ENCODE assay signal across 26 cellular contexts in genomic region chr2:76170856-76171255, GRCh38.
DNase-seq lines count a peak whose midpoint lies in the region; ATAC-seq, FAIRE-seq and TF ChIP-seq lines count a peak whose summit lies in the region.
"Had no signal": no experiment of that assay in that cellular context is flagged by ENCODE, and none has a peak within 500 bp of the region (broad histone marks: within the 10 kb centered on the region; RNA-seq: fewer than 3 reads in every experiment).

No MANE protein-coding gene starts in this region.

- TF ChIP-seq RAD21 in K562 (CRISPR knock-in tag; conservative IDR thresholded peaks at IDR 0.05 in 1 of 2, IDR thresholded peaks at IDR 0.05 in 1 of 2) = no peak
- TF ChIP-seq RAD21 in H1 (IDR thresholded peaks at IDR 0.05 in 1 of 2, conservative IDR thresholded peaks at IDR 0.05 in 1 of 2; ENCODE audit: low read depth in 2 of 2, low read length in 2 of 2) = no peak

- H4K91ac ChIP-seq in H1 (replicated peaks; ENCODE audit: insufficient read length, low read length) (no peak overlapping the region), neuronal stem cell (ENCODE audit: low read depth, low read length, poor library complexity) (no peak overlapping the region), trophoblast cell (ENCODE audit: low read depth, low read length) (no peak overlapping the region)

- POLR2A ChIA-PET in K562 (lab: Yijun Ruan, JAX) = no interaction called here
- POLR2A ChIA-PET in H1 (lab: Charles Lee; ENCODE audit: partially characterized antibody) = no interaction called here

- no peak overlapping the region for H2BK20ac ChIP-seq in H1 (ENCODE audit: low read length)

- H2BK5ac ChIP-seq in H1 (ENCODE audit: low read depth, low read length) (no peak overlapping the region), neuronal stem cell (ENCODE audit: low read length) (no peak overlapping the region), trophoblast cell (ENCODE audit: low read depth, low read length, poor library complexity) (no peak overlapping the region)

- H3K14ac ChIP-seq in H1 (ENCODE audit: insufficient read length) = no peak overlapping the region
- H3K14ac ChIP-seq in neuronal stem cell (ENCODE audit: low read length) = no peak overlapping the region
- no peak overlapping the region for H3K14ac ChIP-seq in trophoblast cell (ENCODE audit: low read length)

- no peaks in the 10 kb centered on the region for H3K27me3 Mint-ChIP-seq in activated naive CD8-positive, alpha-beta T cell treated with anti-CD3 and anti-CD28 coated beads, Interleukin-2, amount 50 U/mL, for 24 hours
- H3K27me3 Mint-ChIP-seq: CD4-positive, alpha-beta T cell had no signal

- intact Hi-C loops in K562 (cut with micrococcal nuclease) = no loop called here

- H4K8ac ChIP-seq in H1 (ENCODE audit: extremely low read depth, insufficient read depth, low read length) (no peak overlapping the region), neuronal stem cell (ENCODE audit: low read depth, low read length) (no peak overlapping the region), trophoblast cell (ENCODE audit: low read depth, low read length) (no peak overlapping the region)

- H3K23ac ChIP-seq in H1 (ENCODE audit: insufficient read length) (no peak overlapping the region), neuronal stem cell (ENCODE audit: low read depth, low read length, poor library complexity) (no peak overlapping the region), trophoblast cell (ENCODE audit: low read length) (no peak overlapping the region)

- no peaks in the 10 kb centered on the region for H3K36me3 Mint-ChIP-seq in activated naive CD8-positive, alpha-beta T cell treated with anti-CD3 and anti-CD28 coated beads, Interleukin-2, amount 50 U/mL, for 24 hours (ENCODE audit: low read depth)
- H3K36me3 Mint-ChIP-seq: CD14-positive monocyte; CD8-positive, alpha-beta memory T cell had no signal

- H3K4ac ChIP-seq in H1 (replicated peaks; ENCODE audit: insufficient read length, low read depth, low read length) (no peak overlapping the region), neuronal stem cell (ENCODE audit: low read length) (no peak overlapping the region), trophoblast cell (ENCODE audit: low read depth, low read length) (no peak overlapping the region)

- H3K79me1 ChIP-seq in H1 (ENCODE audit: low read depth, low read length) (no peaks in the 10 kb centered on the region), neuronal stem cell (ENCODE audit: low read depth, low read length) (no peaks in the 10 kb centered on the region), trophoblast cell (ENCODE audit: low read length) (no peaks in the 10 kb centered on the region)

- peak; percentile 39; the same call in 2 of the 3 replicates for ATAC-seq in K562
- ATAC-seq in activated naive CD8-positive, alpha-beta T cell treated with anti-CD3 and anti-CD28 coated beads, Interleukin-2, amount 50 U/mL, for 24 hours = no peak
- ATAC-seq: A549, GM12878, HCT116 had no signal

- FAIRE-seq in K562 (lab: Jason Lieb, UNC) (no peak), H1 (lab: Jason Lieb, UNC) (no peak)
- FAIRE-seq: A549, GM12878, GM19239 had no signal

- no peaks in the 10 kb centered on the region for H3K27me3 ChIP-seq in K562 (ENCODE audit: control insufficient read depth in 2 of 2, insufficient read depth in 2 of 2, low read length in 2 of 2)
- H3K27me3 ChIP-seq in H1 (replicated peaks in 1 of 4; ENCODE audit: control insufficient read depth in 3 of 4, extremely low read depth in 1 of 4, insufficient read depth in 3 of 4, low read length in 3 of 4) = no peaks in the 10 kb centered on the region
- H3K27me3 ChIP-seq in neuronal stem cell (ENCODE audit: control insufficient read depth in 3 of 3, insufficient read depth in 3 of 3, low read depth in 1 of 3, low read length in 3 of 3) = no peaks in the 10 kb centered on the region
- H3K27me3 ChIP-seq in trophoblast cell (ENCODE audit: insufficient read depth, low read length) = no peaks in the 10 kb centered on the region
- H3K27me3 ChIP-seq: BE2C; BLaER1 treated with 17β-estradiol and CSF1 and Interleukin-3, amounts not matched to agents 10 nM and 100 nM had no signal

- H3K27ac ChIP-seq in K562 (ENCODE audit: extremely low read depth, low read depth, low read length) (no peak overlapping the region; the same call in 2 of the 3 replicates), H1 (ENCODE audit: low read depth, low read length) (no peak overlapping the region), neuronal stem cell (replicated peaks; ENCODE audit: low read length) (no peak overlapping the region), trophoblast cell (ENCODE audit: low read depth, low read length) (no peak overlapping the region)
- H3K27ac ChIP-seq: A549; BLaER1 treated with 17β-estradiol and CSF1 and Interleukin-3, amounts not matched to agents 10 nM and 100 nM; GM23248 had no signal

- H3K4me1 ChIP-seq in K562 (replicated peaks in 1 of 2; ENCODE audit: control insufficient read depth in 2 of 2, insufficient read depth in 2 of 2, low read length in 2 of 2) (peaks cover 0 to 2% of the 10 kb centered on the region in 2 experiments; a peak in 2 of 5 replicates), H1 (replicated peaks in 1 of 4; ENCODE audit: control insufficient read depth in 3 of 4, insufficient read depth in 4 of 4, low read length in 3 of 4) (no peaks in the 10 kb centered on the region), neuronal stem cell (ENCODE audit: control insufficient read depth in 2 of 2, insufficient read depth in 1 of 2, low read depth in 1 of 2, low read length in 2 of 2) (peaks cover 0 to 2% of the 10 kb centered on the region in 2 donors), trophoblast cell (ENCODE audit: control insufficient read depth in 1 of 2, insufficient read depth in 2 of 2, low read length in 2 of 2) (no peaks in the 10 kb centered on the region)
- H3K4me1 ChIP-seq: A549; BE2C; BLaER1 treated with 17β-estradiol and CSF1 and Interleukin-3, amounts not matched to agents 10 nM and 100 nM had no signal

- no peak overlapping the region for H2BK120ac ChIP-seq in H1 (replicated peaks; ENCODE audit: low read depth, low read length)
- H2BK120ac ChIP-seq in neuronal stem cell (ENCODE audit: low read depth, low read length) = no peak overlapping the region
- H2BK120ac ChIP-seq in trophoblast cell (ENCODE audit: insufficient read depth, low read length, poor library complexity) = no peak overlapping the region

- 12% methylated on average over 2 of the region's 2 CpGs for WGBS in K562 (ENCODE audit: insufficient coverage, low coverage, missing lambda C conversion rate)
- WGBS in H1 (ENCODE audit: extremely low coverage in 1 of 2, insufficient coverage in 1 of 2, insufficient read length in 1 of 2, insufficient replicate concordance in 2 of 2, low coverage in 1 of 2, low lambda C conversion rate in 2 of 2, missing lambda C conversion rate in 1 of 2), 2 experiments = 95% methylated on average over 2 of the region's 2 CpGs; no CpG with 5 or more reads in 1 of the 2 experiments
- WGBS in neuronal stem cell (ENCODE audit: extremely low coverage in 2 of 2, insufficient read length in 2 of 2, insufficient replicate concordance in 1 of 2), 2 donors = no CpG with 5 or more reads among the region's 2 CpGs
- whole genome bisulfite sequencing in trophoblast cell (ENCODE audit: extremely low coverage, insufficient coverage, insufficient read length) = no CpG with 5 or more reads among the region's 2 CpGs

- no peaks in the 10 kb centered on the region for H3K36me3 ChIP-seq in K562 (ENCODE audit: control insufficient read depth, insufficient read depth, low read length)
- H3K36me3 ChIP-seq in H1 (ENCODE audit: control insufficient read depth in 2 of 4, insufficient read depth in 4 of 4, low read length in 3 of 4) = no peaks in the 10 kb centered on the region
- H3K36me3 ChIP-seq in neuronal stem cell (replicated peaks in 1 of 2; ENCODE audit: control insufficient read depth in 2 of 2, insufficient read depth in 2 of 2, low read length in 2 of 2) = no peaks in the 10 kb centered on the region
- H3K36me3 ChIP-seq in trophoblast cell (ENCODE audit: control insufficient read depth in 1 of 2, insufficient read depth in 2 of 2, low read length in 2 of 2) = no peaks in the 10 kb centered on the region
- H3K36me3 ChIP-seq: BE2C; BLaER1 treated with 17β-estradiol and CSF1 and Interleukin-3, amounts not matched to agents 10 nM and 100 nM had no signal

- no peak overlapping the region for H4K12ac ChIP-seq in trophoblast cell (ENCODE audit: low read depth, low read length)

- H2AK5ac ChIP-seq in H1 (ENCODE audit: low read depth, low read length) = no peak overlapping the region
- H2AK5ac ChIP-seq in neuronal stem cell (ENCODE audit: low read depth, low read length) = no peak overlapping the region
- no peak overlapping the region for H2AK5ac ChIP-seq in trophoblast cell (ENCODE audit: low read length)

- H3K79me2 ChIP-seq in K562 (ENCODE audit: control insufficient read depth, insufficient read depth, low read length) (no peaks in the 10 kb centered on the region), H1 (ENCODE audit: control insufficient read depth in 1 of 2, insufficient read depth in 2 of 2, low read length in 2 of 2) (no peaks in the 10 kb centered on the region), trophoblast cell (ENCODE audit: control insufficient read depth, insufficient read depth, low read length, poor library complexity) (no peaks in the 10 kb centered on the region)

- H3K4me3 ChIP-seq in K562 (no peak overlapping the region), H1 (ENCODE audit: extremely low read depth in 1 of 4, insufficient read depth in 2 of 4, low read depth in 3 of 4, low read length in 4 of 4) (no peak overlapping the region), neuronal stem cell (ENCODE audit: low read length in 2 of 2) (no peak overlapping the region), trophoblast cell (ENCODE audit: low read depth, low read length) (no peak overlapping the region)
- H3K4me3 ChIP-seq: A549; BLaER1 treated with 17β-estradiol and CSF1 and Interleukin-3, amounts not matched to agents 10 nM and 100 nM; GM12878; GM23248 had no signal

- peak overlapping the region; percentile 18; the same call in 1 of the 2 replicates for H3K4me2 ChIP-seq in K562 (ENCODE audit: insufficient read depth, low read length)
- no peak overlapping the region for H3K4me2 ChIP-seq in H1 (ENCODE audit: insufficient read depth in 1 of 2, low read depth in 2 of 2, low read length in 2 of 2)
- H3K4me2 ChIP-seq in neuronal stem cell (ENCODE audit: insufficient read depth, low read length, poor library complexity, severe bottlenecking) = no peak overlapping the region
- no peak overlapping the region for H3K4me2 ChIP-seq in trophoblast cell (ENCODE audit: low read length)
- H3K4me2 ChIP-seq: A549; BLaER1 treated with 17β-estradiol and CSF1 and Interleukin-3, amounts not matched to agents 10 nM and 100 nM had no signal

- H3K9me1 ChIP-seq in K562 (ENCODE audit: control insufficient read depth, insufficient read depth, low read length) = no peaks in the 10 kb centered on the region

- TF ChIP-seq POLR2A in K562 (conservative IDR thresholded peaks at IDR 0.05) = no peak
- TF ChIP-seq POLR2A in H1 (IDR thresholded peaks at IDR 0.05; ENCODE audit: control extremely low read depth in 1 of 2, low read depth in 2 of 2, low read length in 2 of 2) = no peak

- TF ChIP-seq CTCF in K562 (IDR thresholded peaks at IDR 0.05 in 2 of 3, conservative IDR thresholded peaks at IDR 0.05 in 1 of 3; ENCODE audit: insufficient read depth in 2 of 3, low read depth in 1 of 3, low read length in 3 of 3) (no peak), H1 (IDR thresholded peaks at IDR 0.05; ENCODE audit: control extremely low read depth in 1 of 3, insufficient read depth in 1 of 3, low read depth in 1 of 3, low read length in 3 of 3) (no peak)

- H2BK12ac ChIP-seq in H1 (ENCODE audit: low read depth, low read length) (no peak overlapping the region), neuronal stem cell (ENCODE audit: low read length) (no peak overlapping the region), trophoblast cell (ENCODE audit: low read length) (no peak overlapping the region)

- DNase-seq in OCI-M1 (lab: John Stamatoyannopoulos, UW) = peak; percentile 10
- DNase-seq in K562 (ENCODE audit: extremely low read depth in 1 of 4, low spot score in 3 of 4) = peak in 1 of 4 experiments; percentile 19
- DNase-seq in H1 (ENCODE audit: low read depth in 1 of 2, low spot score in 2 of 2) = no peak
- no peak for DNase-seq in neuronal stem cell (ENCODE audit: low spot score)
- DNase-seq in trophoblast cell = no peak
- DNase-seq in EL = no peak
- no peak for DNase-seq in activated naive CD8-positive, alpha-beta T cell treated with anti-CD3 and anti-CD28 coated beads, Interleukin-2, amount 50 U/mL, for 24 hours
- DNase-seq: 8988T; ACHN; AML-193; BE2C; Calu3; CD4-positive, alpha-beta T cell; CD8-positive, alpha-beta memory T cell; COR-L47; DMS153; DND-41; GDM1; GM23248; H9 had no signal

- H2AFZ ChIP-seq in K562 (ENCODE audit: low read depth, low read length) (no peak overlapping the region), H1 (ENCODE audit: low read length) (peak overlapping the region; percentile 44; the same call in 1 of the 2 replicates), neuronal stem cell (ENCODE audit: low read length) (peak overlapping the region; percentile 69), trophoblast cell (ENCODE audit: insufficient read depth, low read length, poor library complexity) (no peak overlapping the region)
- H2AFZ ChIP-seq: GM23248 had no signal

- H2BK15ac ChIP-seq in H1 (ENCODE audit: low read length) (no peak overlapping the region), neuronal stem cell (ENCODE audit: low read length) (no peak overlapping the region)

- H4K5ac ChIP-seq in H1 (ENCODE audit: insufficient read length, low read depth, low read length) = no peak overlapping the region

- H3K4me3 Mint-ChIP-seq in activated naive CD8-positive, alpha-beta T cell treated with anti-CD3 and anti-CD28 coated beads, Interleukin-2, amount 50 U/mL, for 24 hours = no peak overlapping the region
- H3K4me3 Mint-ChIP-seq: CD14-positive monocyte; CD4-positive, alpha-beta T cell; CD8-positive, alpha-beta memory T cell; H9 had no signal

- no peaks in the 10 kb centered on the region for H4K20me1 ChIP-seq in K562 (replicated peaks; ENCODE audit: control insufficient read depth, insufficient read depth, low read length)
- no peaks in the 10 kb centered on the region for H4K20me1 ChIP-seq in H1 (replicated peaks in 1 of 2; ENCODE audit: control insufficient read depth in 1 of 2, insufficient read depth in 2 of 2, low read length in 2 of 2)
- H4K20me1 ChIP-seq: BLaER1 treated with 17β-estradiol and CSF1 and Interleukin-3, amounts not matched to agents 10 nM and 100 nM had no signal

- no peaks in the 10 kb centered on the region for H3K23me2 ChIP-seq in H1 (ENCODE audit: low read depth, low read length)

- H3K9me3 ChIP-seq in K562 (replicated peaks; ENCODE audit: control insufficient read depth, insufficient read depth, low read depth, low read length) (no peaks in the 10 kb centered on the region), H1 (ENCODE audit: insufficient read depth in 2 of 2, low read depth in 1 of 2, low read length in 1 of 2) (peaks cover 0 to 7% of the 10 kb centered on the region in 2 experiments; a peak in 1 of 4 replicates), neuronal stem cell (replicated peaks in 1 of 2; ENCODE audit: control insufficient read depth in 2 of 2, insufficient read depth in 1 of 2, low read depth in 1 of 2, low read length in 2 of 2) (peaks cover 0 to 5% of the 10 kb centered on the region in 2 donors), trophoblast cell (ENCODE audit: insufficient read depth, low read depth, low read length) (no peaks in the 10 kb centered on the region)
- H3K9me3 ChIP-seq: BE2C had no signal

- TF ChIP-seq EP300 in K562 (IDR thresholded peaks at IDR 0.05; ENCODE audit: low read length) (no peak), H1 (IDR thresholded peaks at IDR 0.05; ENCODE audit: borderline replicate concordance in 1 of 2, low read depth in 2 of 2, low read length in 2 of 2) (no peak)

- in situ Hi-C loops in K562 (cut with MboI) = no loop called here

- no peak overlapping the region for H3K56ac ChIP-seq in H1 (replicated peaks; ENCODE audit: insufficient read length, low read depth, low read length)

- H3K18ac ChIP-seq in H1 (ENCODE audit: extremely low read depth, low read length) = no peak overlapping the region
- no peak overlapping the region for H3K18ac ChIP-seq in neuronal stem cell (ENCODE audit: low read length)
- H3K18ac ChIP-seq in trophoblast cell (ENCODE audit: low read length) = no peak overlapping the region

- H3K9me3 Mint-ChIP-seq in activated naive CD8-positive, alpha-beta T cell treated with anti-CD3 and anti-CD28 coated beads, Interleukin-2, amount 50 U/mL, for 24 hours = peaks cover 35% of the 10 kb centered on the region

- H3K27ac Mint-ChIP-seq in activated naive CD8-positive, alpha-beta T cell treated with anti-CD3 and anti-CD28 coated beads, Interleukin-2, amount 50 U/mL, for 24 hours = no peak overlapping the region
- H3K27ac Mint-ChIP-seq: CD14-positive monocyte; CD4-positive, alpha-beta T cell; CD8-positive, alpha-beta memory T cell; H9 had no signal

- H3K4me1 Mint-ChIP-seq in activated naive CD8-positive, alpha-beta T cell treated with anti-CD3 and anti-CD28 coated beads, Interleukin-2, amount 50 U/mL, for 24 hours = no peaks in the 10 kb centered on the region
- H3K4me1 Mint-ChIP-seq: CD14-positive monocyte; CD8-positive, alpha-beta memory T cell; H9 had no signal

- H3K9ac ChIP-seq in K562 (ENCODE audit: insufficient read depth in 1 of 2, low read depth in 2 of 2, low read length in 2 of 2) (no peak overlapping the region), H1 (replicated peaks in 1 of 4; ENCODE audit: extremely low read depth in 1 of 4, low read depth in 3 of 4, low read length in 3 of 4) (no peak overlapping the region), neuronal stem cell (ENCODE audit: low read depth, low read length, poor library complexity) (no peak overlapping the region), trophoblast cell (ENCODE audit: low read length) (no peak overlapping the region)
- H3K9ac ChIP-seq: BLaER1 treated with 17β-estradiol and CSF1 and Interleukin-3, amounts not matched to agents 10 nM and 100 nM; GM23248 had no signal

- no TSS peak for BruUV-seq in K562 (replicated peaks; lab: Mats Ljungman, UMichigan)

- CTCF ChIA-PET in K562 (lab: Yijun Ruan, JAX; ENCODE audit: low intra/inter-chr PET ratio) (no interaction called here), H1 (lab: Charles Lee; ENCODE audit: partially characterized antibody) (interaction anchor here (1.5 to 2.1 kb wide), 2 partner anchors 9 to 27 kb away, joined by 3 to 11 read pairs; no protein-coding TSS in a partner anchor)

Comparison
In these comparisons a context has a peak if more than half of its experiments do, and no peak if none do; other contexts are left out.
1. H2AFZ ChIP-seq: peak in H1 (single experiment) and neuronal stem cell (single experiment); none in K562 (single experiment) and trophoblast cell (single experiment).